ENCODE assay signal across 8 cellular contexts in genomic region chr12:50057896-50058670, GRCh38. TPM values are rescaled to one million over a fixed set of nuclear protein-coding genes. Genes with fewer than 3 reads are reported as not detected.
A peak's percentile ranks its signal among the peaks of the same experiment; 100 is the strongest.
DNase-seq lines count a peak whose midpoint lies in the region; ATAC-seq lines count a peak whose summit lies in the region.

No MANE protein-coding gene starts in this region.

- H3K27me3 ChIP-seq in right cardiac atrium (ENCODE audit: control insufficient read depth, insufficient read depth), result no peaks in the 10 kb centered on the region

- peaks cover 50% of the 10 kb centered on the region for H3K27me3 Mint-ChIP-seq in activated CD4-positive, alpha-beta memory T cell treated with anti-CD3 and anti-CD28 coated beads, Interleukin-2, amount 10 ng/mL, durations not matched to agents 7 days and 5 days

- peak; percentile 42 for DNase-seq in DMS53 (lab: John Stamatoyannopoulos, UW)
- no peak for DNase-seq in DMS53 treated with DMSO at 0.1 percent for 48 hours (lab: John Stamatoyannopoulos, UW; ENCODE audit: unreplicated experiment)
- no peak for DNase-seq in activated CD4-positive, alpha-beta memory T cell treated with anti-CD3 and anti-CD28 coated beads, Interleukin-2, amount 10 ng/mL, durations not matched to agents 7 days and 5 days
- peak in 1 of 3 donors; percentile 56 for DNase-seq in right cardiac atrium
- DNase-seq in stimulated activated naive CD8-positive, alpha-beta T cell treated with anti-CD3 and anti-CD28 coated beads, Interleukin-15, Interleukin-2, amounts not matched to agents 100 U/mL and 50 U/mL, for 24 hours, result peak; percentile 31
- DNase-seq in NK-92 (lab: John Stamatoyannopoulos, UW; ENCODE audit: unreplicated experiment), result no peak
- DNase-seq in mucosa of gallbladder (ENCODE audit: low spot score), result no peak
- no peak for DNase-seq in NCI-H345 treated with DMSO at 0.1 percent for 48 hours (lab: John Stamatoyannopoulos, UW; ENCODE audit: unreplicated experiment)

- no peak overlapping the region for H3K27ac ChIP-seq in right cardiac atrium (ENCODE audit: low read length)

- no peaks in the 10 kb centered on the region for H3K4me1 ChIP-seq in right cardiac atrium (ENCODE audit: control insufficient read depth, insufficient read depth, low read length)

- H3K27ac Mint-ChIP-seq in activated CD4-positive, alpha-beta memory T cell treated with anti-CD3 and anti-CD28 coated beads, Interleukin-2, amount 10 ng/mL, durations not matched to agents 7 days and 5 days, result no peak overlapping the region

- H3K9me3 ChIP-seq in right cardiac atrium (ENCODE audit: control insufficient read depth, low read length), result no peaks in the 10 kb centered on the region

- H3K4me3 ChIP-seq in right cardiac atrium (ENCODE audit: low read length), result peak overlapping the region; percentile 58

- H3K4me3 Mint-ChIP-seq in activated CD4-positive, alpha-beta memory T cell treated with anti-CD3 and anti-CD28 coated beads, Interleukin-2, amount 10 ng/mL, durations not matched to agents 7 days and 5 days, result peak overlapping the region; percentile 33

- intact Hi-C loops in right cardiac atrium (cut with DNase I), result loop anchor here (2.0 to 10.0 kb wide), 5 partner anchors 89 to 283 kb away; no protein-coding TSS in a partner anchor

- CTCF ChIA-PET in activated CD4-positive, alpha-beta memory T cell treated with anti-CD3 and anti-CD28 coated beads, Interleukin-2, amount 10 ng/mL, durations not matched to agents 7 days and 5 days (lab: Charles Lee), result interaction anchor here (0.6 to 2.8 kb wide), 5 partner anchors 13 to 49 kb away, joined by 3 to 12 read pairs (median 3); no protein-coding TSS in a partner anchor

- H3K4me1 Mint-ChIP-seq in activated CD4-positive, alpha-beta memory T cell treated with anti-CD3 and anti-CD28 coated beads, Interleukin-2, amount 10 ng/mL, durations not matched to agents 7 days and 5 days, result peaks cover 28% of the 10 kb centered on the region

- no peak for ATAC-seq in right cardiac atrium
- ATAC-seq in stimulated activated naive CD8-positive, alpha-beta T cell treated with anti-CD3 and anti-CD28 coated beads, Interleukin-15, Interleukin-2, amounts not matched to agents 100 U/mL and 50 U/mL, for 24 hours, result no peak

- H3K9me3 Mint-ChIP-seq in activated CD4-positive, alpha-beta memory T cell treated with anti-CD3 and anti-CD28 coated beads, Interleukin-2, amount 10 ng/mL, durations not matched to agents 7 days and 5 days, result no peaks in the 10 kb centered on the region

- 18% methylated on average over 30 of the region's 30 CpGs for whole genome bisulfite sequencing in right cardiac atrium

- POLR2A ChIA-PET in activated CD4-positive, alpha-beta memory T cell treated with anti-CD3 and anti-CD28 coated beads, Interleukin-2, amount 10 ng/mL, durations not matched to agents 7 days and 5 days (lab: Charles Lee), result interaction anchor here (1.3 kb wide), 1 partner anchor 27 kb away, joined by 5 read pairs; the partner anchor contains the start of gene SMARCD1

- no peaks in the 10 kb centered on the region for H3K36me3 Mint-ChIP-seq in activated CD4-positive, alpha-beta memory T cell treated with anti-CD3 and anti-CD28 coated beads, Interleukin-2, amount 10 ng/mL, durations not matched to agents 7 days and 5 days (ENCODE audit: low read depth)

RNA-seq across cellular contexts. Expression of gene ASIC1, which starts 0.7 kb away (rescaled TPM):
- total RNA-seq in activated CD4-positive, alpha-beta memory T cell treated with anti-CD3 and anti-CD28 coated beads, Interleukin-2, amount 10 ng/mL, durations not matched to agents 7 days and 5 days, result under 1 TPM; 0.91 to 0.98 TPM
- 1 to 10 TPM; 1.3 to 4.5 (median 3.2) TPM for total RNA-seq in right cardiac atrium
- 2.0 TPM for polyA plus RNA-seq in right cardiac atrium
- total RNA-seq in mucosa of gallbladder, result 4.1 TPM

RNA-seq across cellular contexts. Expression of gene SMARCD1, which starts 27.1 kb away (rescaled TPM):
- total RNA-seq in activated CD4-positive, alpha-beta memory T cell treated with anti-CD3 and anti-CD28 coated beads, Interleukin-2, amount 10 ng/mL, durations not matched to agents 7 days and 5 days, result 10 to 100 TPM; 57.3 to 63.3 TPM
- total RNA-seq in right cardiac atrium, result 10 to 100 TPM; 15.8 to 24.5 (median 19.7) TPM
- polyA plus RNA-seq in right cardiac atrium, result 11.6 TPM
- total RNA-seq in mucosa of gallbladder, result 49.5 TPM

RNA-seq across cellular contexts. Expression of gene RACGAP1, which starts 32.8 kb away (rescaled TPM):
- total RNA-seq in activated CD4-positive, alpha-beta memory T cell treated with anti-CD3 and anti-CD28 coated beads, Interleukin-2, amount 10 ng/mL, durations not matched to agents 7 days and 5 days, result 100 to 1,000 TPM; 172 to 179 TPM
- total RNA-seq in right cardiac atrium (1 to 10 TPM; 3.2 to 8.2 (median 6.3) TPM), mucosa of gallbladder (16.6 TPM)
- polyA plus RNA-seq in right cardiac atrium, result 1.5 TPM

RNA-seq across cellular contexts. Expression of gene GPD1, which starts 45.7 kb away (rescaled TPM):
- under 1 TPM; 0.28 to 0.40 TPM for total RNA-seq in activated CD4-positive, alpha-beta memory T cell treated with anti-CD3 and anti-CD28 coated beads, Interleukin-2, amount 10 ng/mL, durations not matched to agents 7 days and 5 days
- 10 to 100 TPM in 2 of 4 donors, 1 to 10 TPM in 2; 4.1 to 18.4 (median 9.6) TPM for total RNA-seq in right cardiac atrium
- 24.6 TPM for polyA plus RNA-seq in right cardiac atrium
- 21.5 TPM for total RNA-seq in mucosa of gallbladder

RNA-seq across cellular contexts. Expression of gene COX14, which starts 54.0 kb away (rescaled TPM):
- total RNA-seq in activated CD4-positive, alpha-beta memory T cell treated with anti-CD3 and anti-CD28 coated beads, Interleukin-2, amount 10 ng/mL, durations not matched to agents 7 days and 5 days, result 10 to 100 TPM; 53.5 to 55.3 TPM
- total RNA-seq in right cardiac atrium (100 to 1,000 TPM; 141 to 203 (median 167) TPM), mucosa of gallbladder (80.5 TPM)
- polyA plus RNA-seq in right cardiac atrium, result 258 TPM

Comparison
In these comparisons a context has a peak if more than half of its experiments do, and no peak if none do; other contexts are left out.
1. DNase-seq: peak in DMS53 (single experiment) and stimulated activated naive CD8-positive, alpha-beta T cell treated with anti-CD3 and anti-CD28 coated beads, Interleukin-15, Interleukin-2, amounts not matched to agents 100 U/mL and 50 U/mL, for 24 hours (single experiment); none in DMS53 treated with DMSO at 0.1 percent for 48 hours (single experiment), activated CD4-positive, alpha-beta memory T cell treated with anti-CD3 and anti-CD28 coated beads, Interleukin-2, amount 10 ng/mL, durations not matched to agents 7 days and 5 days (single experiment), NK-92 (single experiment), mucosa of gallbladder (single experiment) and NCI-H345 treated with DMSO at 0.1 percent for 48 hours (single experiment).